19 cellular contexts compared by ENCODE assay signal in genomic region chr17:28526381-28526780, GRCh38. TPM values are rescaled to one million over a fixed set of nuclear protein-coding genes. Genes with fewer than 3 reads are reported as not detected.
DNase-seq lines count a peak whose midpoint lies in the region; FAIRE-seq and TF ChIP-seq lines count a peak whose summit lies in the region.
"Had no signal": no experiment of that assay in that cellular context is flagged by ENCODE, and none has a peak within 500 bp of the region (broad histone marks: within the 10 kb centered on the region; RNA-seq: fewer than 3 reads in every experiment).

No MANE protein-coding gene starts in this region.

- no peaks in the 10 kb centered on the region for H3K79me1 ChIP-seq in H1 (ENCODE audit: low read depth, low read length)
- H3K79me1 ChIP-seq in neuronal stem cell (ENCODE audit: low read depth, low read length), result no peaks in the 10 kb centered on the region

- H3K18ac ChIP-seq in H1 (ENCODE audit: extremely low read depth, low read length) (no peak overlapping the region), neuronal stem cell (ENCODE audit: low read length) (no peak overlapping the region)

- H3K4ac ChIP-seq in H1 (replicated peaks; ENCODE audit: insufficient read length, low read depth, low read length) (no peak overlapping the region), neuronal stem cell (ENCODE audit: low read length) (no peak overlapping the region)

- TF ChIP-seq CTCF in breast epithelium (IDR thresholded peaks at IDR 0.05) (no peak), mammary epithelial cell (conservative IDR thresholded peaks at IDR 0.05 in 1 of 2, IDR thresholded peaks at IDR 0.05 in 1 of 2; ENCODE audit: extremely low read depth in 1 of 2, insufficient read depth in 1 of 2, low read depth in 1 of 2, low read length in 2 of 2) (no peak), H1 (IDR thresholded peaks at IDR 0.05; ENCODE audit: control extremely low read depth in 1 of 3, insufficient read depth in 1 of 3, low read depth in 1 of 3, low read length in 3 of 3) (no peak)

- no peak overlapping the region for H3K56ac ChIP-seq in H1 (replicated peaks; ENCODE audit: insufficient read length, low read depth, low read length)

- H4K20me1 ChIP-seq in mammary epithelial cell (ENCODE audit: insufficient read depth, low read length) (no peaks in the 10 kb centered on the region), H1 (replicated peaks in 1 of 2; ENCODE audit: control insufficient read depth in 1 of 2, insufficient read depth in 2 of 2, low read length in 2 of 2) (no peaks in the 10 kb centered on the region)

- CTCF ChIA-PET in mammary epithelial cell (lab: Charles Lee; ENCODE audit: low non-redundant PET), result no interaction called here
- CTCF ChIA-PET in H1 (lab: Charles Lee; ENCODE audit: partially characterized antibody), result interaction anchor here (0.9 to 2.5 kb wide), 7 partner anchors 9 to 42 kb away, joined by 3 to 16 read pairs (median 9); no protein-coding TSS in a partner anchor

- WGBS in mammary epithelial cell (ENCODE audit: low coverage, missing lambda C conversion rate), result 76% methylated on average over 5 of the region's 8 CpGs
- 86% methylated on average over 8 of the region's 8 CpGs; no CpG with 5 or more reads in 1 of the 2 experiments for WGBS in H1 (ENCODE audit: extremely low coverage in 1 of 2, insufficient coverage in 1 of 2, insufficient read length in 1 of 2, insufficient replicate concordance in 2 of 2, low coverage in 1 of 2, low lambda C conversion rate in 2 of 2, missing lambda C conversion rate in 1 of 2), 2 experiments
- WGBS in neuronal stem cell (ENCODE audit: extremely low coverage in 2 of 2, insufficient read length in 2 of 2, insufficient replicate concordance in 1 of 2), 2 donors, result no CpG with 5 or more reads among the region's 8 CpGs

- DNase-seq in breast epithelium (ENCODE audit: low spot score in 2 of 2), result no peak
- no peak for DNase-seq in mammary epithelial cell
- DNase-seq in H1 (ENCODE audit: low read depth in 1 of 2, low spot score in 2 of 2), result no peak
- DNase-seq in neuronal stem cell (ENCODE audit: low spot score), result no peak
- DNase-seq in NCI-H1417 (lab: John Stamatoyannopoulos, UW), result no peak
- no peak for DNase-seq in AG20443 (ENCODE audit: low spot score)
- no peak for DNase-seq in activated naive CD8-positive, alpha-beta T cell treated with anti-CD3 and anti-CD28 coated beads for 36 hours
- DNase-seq: C1 segment of cervical spinal cord; DMS 273 treated with DMSO at 0.1 percent for 48 hours; GOT3; KBM-7; NCI-H146; NCI-H2081; NCI-H526 treated with DMSO at 0.1 percent for 48 hours; NK-92 treated with Interleukin-12 subunit alpha and Interleukin-12 subunit beta, amount 100 ng/mL, for 24 hours; SHP77 treated with DMSO at 0.1 percent for 48 hours had no signal

- H3K27ac Mint-ChIP-seq in activated naive CD8-positive, alpha-beta T cell treated with anti-CD3 and anti-CD28 coated beads for 36 hours, result no peak overlapping the region

- H3K4me1 ChIP-seq in breast epithelium (peaks cover 0 to 9% of the 10 kb centered on the region in 2 donors), mammary epithelial cell (ENCODE audit: insufficient read depth, low read length) (peaks cover 10% of the 10 kb centered on the region), H1 (replicated peaks in 1 of 4; ENCODE audit: control insufficient read depth in 3 of 4, insufficient read depth in 4 of 4, low read length in 3 of 4) (peaks cover 0 to 7% (median 0%) of the 10 kb centered on the region in 4 experiments; a peak in 2 of 7 replicates), neuronal stem cell (ENCODE audit: control insufficient read depth in 2 of 2, insufficient read depth in 1 of 2, low read depth in 1 of 2, low read length in 2 of 2) (peaks cover 7 to 24% of the 10 kb centered on the region in 2 donors)

- H2BK15ac ChIP-seq in H1 (ENCODE audit: low read length) (no peak overlapping the region), neuronal stem cell (ENCODE audit: low read length) (no peak overlapping the region)

- no peaks in the 10 kb centered on the region for H3K23me2 ChIP-seq in H1 (ENCODE audit: low read depth, low read length)

- no peak overlapping the region for H3K4me2 ChIP-seq in mammary epithelial cell (ENCODE audit: insufficient read depth, low read depth, low read length)
- no peak overlapping the region for H3K4me2 ChIP-seq in H1 (ENCODE audit: insufficient read depth in 1 of 2, low read depth in 2 of 2, low read length in 2 of 2)
- no peak overlapping the region for H3K4me2 ChIP-seq in neuronal stem cell (ENCODE audit: insufficient read depth, low read length, poor library complexity, severe bottlenecking)

- H2AFZ ChIP-seq in mammary epithelial cell (ENCODE audit: low read depth, low read length) (no peak overlapping the region), H1 (ENCODE audit: low read length) (no peak overlapping the region), neuronal stem cell (ENCODE audit: low read length) (peak overlapping the region; percentile 69)

- H2AK5ac ChIP-seq in H1 (ENCODE audit: low read depth, low read length) (no peak overlapping the region), neuronal stem cell (ENCODE audit: low read depth, low read length) (no peak overlapping the region)

- H3K9me3 Mint-ChIP-seq in activated naive CD8-positive, alpha-beta T cell treated with anti-CD3 and anti-CD28 coated beads for 36 hours, result no peaks in the 10 kb centered on the region

- TF ChIP-seq RAD21 in H1 (IDR thresholded peaks at IDR 0.05 in 1 of 2, conservative IDR thresholded peaks at IDR 0.05 in 1 of 2; ENCODE audit: low read depth in 2 of 2, low read length in 2 of 2), result no peak

- H2BK120ac ChIP-seq in H1 (replicated peaks; ENCODE audit: low read depth, low read length) (no peak overlapping the region), neuronal stem cell (ENCODE audit: low read depth, low read length) (no peak overlapping the region)

- H3K27ac ChIP-seq in breast epithelium (peak overlapping the region; percentile 82 to 85), mammary epithelial cell (ENCODE audit: insufficient read depth, low read depth, low read length) (no peak overlapping the region), H1 (ENCODE audit: low read depth, low read length) (no peak overlapping the region), neuronal stem cell (replicated peaks; ENCODE audit: low read length) (no peak overlapping the region)

- no peak for TF ChIP-seq EP300 in H1 (IDR thresholded peaks at IDR 0.05; ENCODE audit: borderline replicate concordance in 1 of 2, low read depth in 2 of 2, low read length in 2 of 2)

- H3K79me2 ChIP-seq in mammary epithelial cell (ENCODE audit: insufficient read depth, low read length), result no peaks in the 10 kb centered on the region
- no peaks in the 10 kb centered on the region for H3K79me2 ChIP-seq in H1 (ENCODE audit: control insufficient read depth in 1 of 2, insufficient read depth in 2 of 2, low read length in 2 of 2)

- H3K36me3 ChIP-seq in breast epithelium, result no peaks in the 10 kb centered on the region
- no peaks in the 10 kb centered on the region for H3K36me3 ChIP-seq in mammary epithelial cell (ENCODE audit: insufficient read depth, low read length)
- no peaks in the 10 kb centered on the region for H3K36me3 ChIP-seq in H1 (ENCODE audit: control insufficient read depth in 2 of 4, insufficient read depth in 4 of 4, low read length in 3 of 4)
- no peaks in the 10 kb centered on the region for H3K36me3 ChIP-seq in neuronal stem cell (replicated peaks in 1 of 2; ENCODE audit: control insufficient read depth in 2 of 2, insufficient read depth in 2 of 2, low read length in 2 of 2)

- no peak overlapping the region for H3K4me3 Mint-ChIP-seq in activated naive CD8-positive, alpha-beta T cell treated with anti-CD3 and anti-CD28 coated beads for 36 hours

- in situ Hi-C loops in mammary epithelial cell (cut with MboI; ENCODE audit: low sequenced_read_pairs in 2 of 2), result no loop called here

- H3K27me3 ChIP-seq in breast epithelium (no peaks in the 10 kb centered on the region), mammary epithelial cell (ENCODE audit: insufficient read depth, low read length) (no peaks in the 10 kb centered on the region), H1 (replicated peaks in 1 of 4; ENCODE audit: control insufficient read depth in 3 of 4, extremely low read depth in 1 of 4, insufficient read depth in 3 of 4, low read length in 3 of 4) (no peaks in the 10 kb centered on the region), neuronal stem cell (ENCODE audit: control insufficient read depth in 3 of 3, insufficient read depth in 3 of 3, low read depth in 1 of 3, low read length in 3 of 3) (peaks cover 0 to 19% (median 0%) of the 10 kb centered on the region in 3 experiments)

- TF ChIP-seq POLR2A in breast epithelium (IDR thresholded peaks at IDR 0.05) (no peak), H1 (IDR thresholded peaks at IDR 0.05; ENCODE audit: control extremely low read depth in 1 of 2, low read depth in 2 of 2, low read length in 2 of 2) (no peak)

- H4K8ac ChIP-seq in H1 (ENCODE audit: extremely low read depth, insufficient read depth, low read length) (no peak overlapping the region; the same call in 1 of the 2 replicates), neuronal stem cell (ENCODE audit: low read depth, low read length) (no peak overlapping the region)

- no peaks in the 10 kb centered on the region for H3K27me3 Mint-ChIP-seq in activated naive CD8-positive, alpha-beta T cell treated with anti-CD3 and anti-CD28 coated beads for 36 hours

- H2BK20ac ChIP-seq in H1 (ENCODE audit: low read length), result no peak overlapping the region

- no peaks in the 10 kb centered on the region for H3K4me1 Mint-ChIP-seq in activated naive CD8-positive, alpha-beta T cell treated with anti-CD3 and anti-CD28 coated beads for 36 hours

- H3K23ac ChIP-seq in H1 (ENCODE audit: insufficient read length) (no peak overlapping the region), neuronal stem cell (ENCODE audit: low read depth, low read length, poor library complexity) (no peak overlapping the region)

- H2BK5ac ChIP-seq in H1 (ENCODE audit: low read depth, low read length) (no peak overlapping the region), neuronal stem cell (ENCODE audit: low read length) (no peak overlapping the region)

- H4K5ac ChIP-seq in H1 (ENCODE audit: insufficient read length, low read depth, low read length), result no peak overlapping the region

- H3K4me3 ChIP-seq in breast epithelium (no peak overlapping the region), mammary epithelial cell (replicated peaks in 1 of 3; ENCODE audit: insufficient read depth in 1 of 3, low read depth in 2 of 3, low read length in 3 of 3) (no peak overlapping the region), H1 (ENCODE audit: extremely low read depth in 1 of 4, insufficient read depth in 2 of 4, low read depth in 3 of 4, low read length in 4 of 4) (no peak overlapping the region), neuronal stem cell (ENCODE audit: low read length in 2 of 2) (no peak overlapping the region)

- no peak overlapping the region for H3K9ac ChIP-seq in mammary epithelial cell (ENCODE audit: insufficient read depth, low read length)
- H3K9ac ChIP-seq in H1 (replicated peaks in 1 of 4; ENCODE audit: extremely low read depth in 1 of 4, low read depth in 3 of 4, low read length in 3 of 4), result no peak overlapping the region
- H3K9ac ChIP-seq in neuronal stem cell (ENCODE audit: low read depth, low read length, poor library complexity), result no peak overlapping the region

- H3K14ac ChIP-seq in H1 (ENCODE audit: insufficient read length) (no peak overlapping the region), neuronal stem cell (ENCODE audit: low read length) (no peak overlapping the region)

- no peak for FAIRE-seq in H1 (lab: Jason Lieb, UNC)
- FAIRE-seq: A204.1 had no signal

- H3K9me3 ChIP-seq in breast epithelium, result no peaks in the 10 kb centered on the region
- H3K9me3 ChIP-seq in mammary epithelial cell (replicated peaks; ENCODE audit: insufficient read depth, low read length), result no peaks in the 10 kb centered on the region
- H3K9me3 ChIP-seq in H1 (ENCODE audit: insufficient read depth in 2 of 2, low read depth in 1 of 2, low read length in 1 of 2), result no peaks in the 10 kb centered on the region
- H3K9me3 ChIP-seq in neuronal stem cell (replicated peaks in 1 of 2; ENCODE audit: control insufficient read depth in 2 of 2, insufficient read depth in 1 of 2, low read depth in 1 of 2, low read length in 2 of 2), result no peaks in the 10 kb centered on the region

- POLR2A ChIA-PET in H1 (lab: Charles Lee; ENCODE audit: partially characterized antibody), result interaction anchor here (1.5 kb wide), 1 partner anchor 12 kb away, joined by 4 read pairs; no protein-coding TSS in a partner anchor

- H3K36me3 Mint-ChIP-seq in activated naive CD8-positive, alpha-beta T cell treated with anti-CD3 and anti-CD28 coated beads for 36 hours, result no peaks in the 10 kb centered on the region

- intact Hi-C loops in breast epithelium (cut with DNase I; ENCODE audit: low total_unique reads) (no loop called here), mammary epithelial cell (cut with micrococcal nuclease) (no loop called here)

- dilution Hi-C loops in mammary epithelial cell (cut with HindIII; ENCODE audit: low sequenced_read_pairs), result no loop called here

- no peak overlapping the region for H4K91ac ChIP-seq in H1 (replicated peaks; ENCODE audit: insufficient read length, low read length)
- no peak overlapping the region for H4K91ac ChIP-seq in neuronal stem cell (ENCODE audit: low read depth, low read length, poor library complexity)

- no TSS peak for BruUV-seq in mammary epithelial cell (replicated peaks; lab: Mats Ljungman, UMichigan)

- H2BK12ac ChIP-seq in H1 (ENCODE audit: low read depth, low read length) (0 out of 2 replicates have a peak overlapping the region, but pooled peaks have one; percentile 9), neuronal stem cell (ENCODE audit: low read length) (no peak overlapping the region)

RNA-seq across cellular contexts. Expression of gene FOXN1, which starts 20.2 kb away (rescaled TPM):
- total RNA-seq in breast epithelium (under 1 TPM in 1 of 3 donors, not detected in 2; 0.29 TPM), mammary epithelial cell (not detected)
- polyA plus RNA-seq in mammary epithelial cell (not detected), H1 (2011; rRNA removed) (not detected in 2 replicates)
- not detected for polyA minus RNA-seq in mammary epithelial cell
- not detected in 2 replicates for total RNA-seq in H1 (2021; fragmentation: NEBNext Ultra II Directional; extraction: Animal tissue kit (Norgen Biotek cat#: 25700))
- polyA plus RNA-seq in H1 (2011; cell fraction: cytosol; rRNA removed), result not detected
- polyA plus RNA-seq in H1 (2011; cell fraction: nucleus; rRNA removed), result not detected
- not detected in 4 replicates for polyA plus RNA-seq in H1 (2012, experiment 1 of 2)
- not detected for polyA plus RNA-seq in H1 (2012, experiment 2 of 2)
- not detected for polyA plus RNA-seq in H1 (2013, experiment 1 of 2)
- not detected for polyA plus RNA-seq in H1 (2013, experiment 2 of 2)
- not detected in 2 replicates for polyA minus RNA-seq in H1 (2011; rRNA and poly(A)+ RNA removed)
- polyA minus RNA-seq in H1 (2011; cell fraction: cytosol; rRNA and poly(A)+ RNA removed), result not detected
- not detected for polyA minus RNA-seq in H1 (2011; cell fraction: nucleus; rRNA and poly(A)+ RNA removed)
- not detected for polyA plus RNA-seq in neuronal stem cell (2013, experiment 1 of 2)
- polyA plus RNA-seq in neuronal stem cell (2013, experiment 2 of 2), result not detected
- not detected for total RNA-seq in activated naive CD8-positive, alpha-beta T cell treated with anti-CD3 and anti-CD28 coated beads for 36 hours
- total RNA-seq: Daoy, OCI-LY7 had no signal

RNA-seq across cellular contexts. Expression of gene UNC119, which starts 26.0 kb away (rescaled TPM):
- total RNA-seq in breast epithelium (10 to 100 TPM; 19.2 to 34.1 (median 32.9) TPM), mammary epithelial cell (10 to 100 TPM; 26.3 to 27.5 TPM)
- polyA plus RNA-seq in mammary epithelial cell (40.9 TPM), H1 (2011; rRNA removed) (94.4 and 122 TPM in 2 replicates)
- 33.3 TPM for polyA minus RNA-seq in mammary epithelial cell
- total RNA-seq in H1 (2021; fragmentation: NEBNext Ultra II Directional; extraction: Animal tissue kit (Norgen Biotek cat#: 25700)), result 43.5 and 44.1 TPM in 2 replicates
- 97.4 TPM for polyA plus RNA-seq in H1 (2011; cell fraction: cytosol; rRNA removed)
- 218 TPM for polyA plus RNA-seq in H1 (2011; cell fraction: nucleus; rRNA removed)
- 31.5 to 49.8 TPM (median 46.9 TPM) in 4 replicates for polyA plus RNA-seq in H1 (2012, experiment 1 of 2)
- polyA plus RNA-seq in H1 (2012, experiment 2 of 2), result 58.2 TPM
- 58.5 TPM for polyA plus RNA-seq in H1 (2013, experiment 1 of 2)
- polyA plus RNA-seq in H1 (2013, experiment 2 of 2), result 54.7 TPM
- polyA minus RNA-seq in H1 (2011; rRNA and poly(A)+ RNA removed), result 44.0 and 46.7 TPM in 2 replicates
- polyA minus RNA-seq in H1 (2011; cell fraction: cytosol; rRNA and poly(A)+ RNA removed), result 36.4 TPM
- 30.8 TPM for polyA minus RNA-seq in H1 (2011; cell fraction: nucleus; rRNA and poly(A)+ RNA removed)
- polyA plus RNA-seq in neuronal stem cell (2013, experiment 1 of 2), result 79.0 TPM
- polyA plus RNA-seq in neuronal stem cell (2013, experiment 2 of 2), result 76.0 TPM
- 10 to 100 TPM; 31.5 to 34.3 TPM for total RNA-seq in activated naive CD8-positive, alpha-beta T cell treated with anti-CD3 and anti-CD28 coated beads for 36 hours

RNA-seq across cellular contexts. Expression of gene PIGS, which starts 44.9 kb away (rescaled TPM):
- total RNA-seq in breast epithelium (10 to 100 TPM; 35.4 to 63.5 (median 53.3) TPM), mammary epithelial cell (10 to 100 TPM; 45.0 to 56.2 TPM)
- polyA plus RNA-seq in mammary epithelial cell (59.1 TPM), H1 (2011; rRNA removed) (44.3 and 72.7 TPM in 2 replicates)
- polyA minus RNA-seq in mammary epithelial cell, result 125 TPM
- total RNA-seq in H1 (2021; fragmentation: NEBNext Ultra II Directional; extraction: Animal tissue kit (Norgen Biotek cat#: 25700)), result 47.4 and 50.6 TPM in 2 replicates
- polyA plus RNA-seq in H1 (2011; cell fraction: cytosol; rRNA removed), result 42.1 TPM
- 66.7 TPM for polyA plus RNA-seq in H1 (2011; cell fraction: nucleus; rRNA removed)
- polyA plus RNA-seq in H1 (2012, experiment 1 of 2), result 38.9 to 53.7 TPM (median 47.7 TPM) in 4 replicates
- 33.2 TPM for polyA plus RNA-seq in H1 (2012, experiment 2 of 2)
- polyA plus RNA-seq in H1 (2013, experiment 1 of 2), result 61.1 TPM
- 64.0 TPM for polyA plus RNA-seq in H1 (2013, experiment 2 of 2)
- polyA minus RNA-seq in H1 (2011; rRNA and poly(A)+ RNA removed), result 49.1 and 52.3 TPM in 2 replicates
- 24.9 TPM for polyA minus RNA-seq in H1 (2011; cell fraction: cytosol; rRNA and poly(A)+ RNA removed)
- polyA minus RNA-seq in H1 (2011; cell fraction: nucleus; rRNA and poly(A)+ RNA removed), result 32.8 TPM
- polyA plus RNA-seq in neuronal stem cell (2013, experiment 1 of 2), result 43.2 TPM
- 43.8 TPM for polyA plus RNA-seq in neuronal stem cell (2013, experiment 2 of 2)
- total RNA-seq in activated naive CD8-positive, alpha-beta T cell treated with anti-CD3 and anti-CD28 coated beads for 36 hours, result 10 to 100 TPM; 41.5 to 42.5 TPM

RNA-seq across cellular contexts. Expression of gene ALDOC, which starts 50.3 kb away (rescaled TPM):
- total RNA-seq in breast epithelium (100 to 1,000 TPM in 1 of 3 donors, 10 to 100 TPM in 2; 19.7 to 191 (median 40.7) TPM), mammary epithelial cell (10 to 100 TPM; 45.4 to 46.0 TPM)
- polyA plus RNA-seq in mammary epithelial cell (163 TPM), H1 (2011; rRNA removed) (103 and 134 TPM in 2 replicates)
- 262 TPM for polyA minus RNA-seq in mammary epithelial cell
- total RNA-seq in H1 (2021; fragmentation: NEBNext Ultra II Directional; extraction: Animal tissue kit (Norgen Biotek cat#: 25700)), result 51.3 and 51.6 TPM in 2 replicates
- polyA plus RNA-seq in H1 (2011; cell fraction: cytosol; rRNA removed), result 131 TPM
- polyA plus RNA-seq in H1 (2011; cell fraction: nucleus; rRNA removed), result 120 TPM
- 55.8 to 73.5 TPM (median 69.2 TPM) in 4 replicates for polyA plus RNA-seq in H1 (2012, experiment 1 of 2)
- 66.2 TPM for polyA plus RNA-seq in H1 (2012, experiment 2 of 2)
- 50.1 TPM for polyA plus RNA-seq in H1 (2013, experiment 1 of 2)
- 49.8 TPM for polyA plus RNA-seq in H1 (2013, experiment 2 of 2)
- polyA minus RNA-seq in H1 (2011; rRNA and poly(A)+ RNA removed), result 83.4 and 107 TPM in 2 replicates
- 36.0 TPM for polyA minus RNA-seq in H1 (2011; cell fraction: cytosol; rRNA and poly(A)+ RNA removed)
- 26.0 TPM for polyA minus RNA-seq in H1 (2011; cell fraction: nucleus; rRNA and poly(A)+ RNA removed)
- 10.6 TPM for polyA plus RNA-seq in neuronal stem cell (2013, experiment 1 of 2)
- polyA plus RNA-seq in neuronal stem cell (2013, experiment 2 of 2), result 10.9 TPM
- total RNA-seq in activated naive CD8-positive, alpha-beta T cell treated with anti-CD3 and anti-CD28 coated beads for 36 hours, result 10 to 100 TPM; 85.6 to 85.8 TPM

RNA-seq across cellular contexts. Expression of gene SLC13A2, which starts 52.9 kb away (rescaled TPM):
- total RNA-seq in breast epithelium, result 1 to 10 TPM in 1 of 3 donors, under 1 TPM in 1, not detected in 1; 0.66 to 4.0 TPM
- not detected for total RNA-seq in mammary epithelial cell
- not detected for polyA plus RNA-seq in mammary epithelial cell
- polyA minus RNA-seq in mammary epithelial cell, result not detected
- total RNA-seq in H1 (2021; fragmentation: NEBNext Ultra II Directional; extraction: Animal tissue kit (Norgen Biotek cat#: 25700)), result not detected in 2 replicates
- not detected in 2 replicates for polyA plus RNA-seq in H1 (2011; rRNA removed)
- polyA plus RNA-seq in H1 (2011; cell fraction: cytosol; rRNA removed), result not detected
- not detected for polyA plus RNA-seq in H1 (2011; cell fraction: nucleus; rRNA removed)
- not detected in 4 replicates for polyA plus RNA-seq in H1 (2012, experiment 1 of 2)
- not detected for polyA plus RNA-seq in H1 (2012, experiment 2 of 2)
- not detected for polyA plus RNA-seq in H1 (2013, experiment 1 of 2)
- polyA plus RNA-seq in H1 (2013, experiment 2 of 2), result not detected
- polyA minus RNA-seq in H1 (2011; rRNA and poly(A)+ RNA removed), result not detected in 2 replicates
- not detected for polyA minus RNA-seq in H1 (2011; cell fraction: cytosol; rRNA and poly(A)+ RNA removed)
- polyA minus RNA-seq in H1 (2011; cell fraction: nucleus; rRNA and poly(A)+ RNA removed), result not detected
- polyA plus RNA-seq in neuronal stem cell (2013, experiment 1 of 2), result not detected
- not detected for polyA plus RNA-seq in neuronal stem cell (2013, experiment 2 of 2)
- not detected for total RNA-seq in activated naive CD8-positive, alpha-beta T cell treated with anti-CD3 and anti-CD28 coated beads for 36 hours
- total RNA-seq: Daoy, OCI-LY7 had no signal

Comparison
In these comparisons a context has a peak if more than half of its experiments do, and no peak if none do; other contexts are left out.
1. H3K27ac ChIP-seq: peak in breast epithelium (2 of 2); none in mammary epithelial cell (single experiment), H1 (single experiment) and neuronal stem cell (single experiment).